2 cellular contexts compared by ENCODE assay signal in genomic region chr12:118345355-118345754, GRCh38.
TF ChIP-seq lines count a peak whose summit lies in the region.

No MANE protein-coding gene starts in this region.

TF ChIP-seq in IMR-90, 13 proteins besides CTCF, POLR2A, EP300 and RAD21:
- TF ChIP-seq SMC3 (IDR thresholded peaks at IDR 0.05; ENCODE audit: low read depth, low read length) = no peak
- no peak for TF ChIP-seq RCOR1 (IDR thresholded peaks at IDR 0.05; ENCODE audit: insufficient replicate concordance, low read length)
- no peak for TF ChIP-seq RFX5 (IDR thresholded peaks at IDR 0.05; ENCODE audit: low read depth, low read length)
- TF ChIP-seq MAFK (IDR thresholded peaks at IDR 0.05; ENCODE audit: low read depth, low read length) = no peak
- TF ChIP-seq USF2 (IDR thresholded peaks at IDR 0.05; ENCODE audit: low read depth, low read length) = no peak
- no peak for TF ChIP-seq MAZ (IDR thresholded peaks at IDR 0.05; ENCODE audit: borderline replicate concordance, low read depth, low read length)
- TF ChIP-seq NFE2L2 (IDR thresholded peaks at IDR 0.05; ENCODE audit: low read depth, low read length) = no peak
- no peak for TF ChIP-seq ELK1 (IDR thresholded peaks at IDR 0.05; ENCODE audit: borderline replicate concordance, low read depth, low read length)
- no peak for TF ChIP-seq CEBPB (IDR thresholded peaks at IDR 0.05; ENCODE audit: low read depth, low read length)
- no peak for TF ChIP-seq FOS (IDR thresholded peaks at IDR 0.05; ENCODE audit: low read depth, low read length)
- TF ChIP-seq MXI1 (IDR thresholded peaks at IDR 0.05; ENCODE audit: borderline replicate concordance, low read depth, low read length) = no peak
- TF ChIP-seq CHD1 (IDR thresholded peaks at IDR 0.05; ENCODE audit: low read depth, low read length) = no peak

TF ChIP-seq in neural cell, 6 proteins besides CTCF, POLR2A, EP300 and RAD21:
- TF ChIP-seq EZH2 (IDR thresholded peaks at IDR 0.05; ENCODE audit: borderline replicate concordance, insufficient read depth, low read length, poor library complexity, severe bottlenecking) (no peak), MXI1 (conservative IDR thresholded peaks at IDR 0.05; ENCODE audit: poor library complexity, severe bottlenecking) (peak; percentile 25)
